26 cellular contexts compared by ENCODE assay signal in the genomic region with DNA sequence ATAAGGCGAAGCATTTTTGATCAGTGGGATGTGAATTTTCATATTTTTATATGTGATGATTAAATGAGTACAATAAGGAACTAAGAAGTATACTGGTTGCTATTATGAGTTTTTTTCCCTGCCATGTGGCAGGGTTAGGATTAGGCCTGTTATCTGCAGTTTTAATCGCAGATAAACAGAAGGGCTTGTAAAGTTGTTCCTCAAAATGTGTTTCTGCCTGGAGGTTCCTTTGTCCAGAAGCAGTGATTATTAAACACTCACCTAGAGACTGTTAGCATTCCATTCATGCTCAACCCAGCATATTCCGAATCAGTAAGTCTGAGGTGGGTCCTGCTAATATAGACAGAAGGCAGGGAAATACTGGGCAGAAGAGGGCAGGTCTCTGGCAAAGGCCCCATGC.
DNase-seq lines count a peak whose midpoint lies in the region; ATAC-seq and TF ChIP-seq lines count a peak whose summit lies in the region.
"Had no signal": no experiment of that assay in that cellular context is flagged by ENCODE, and none has a peak within 500 bp of the region (broad histone marks: within the 10 kb centered on the region; RNA-seq: fewer than 3 reads in every experiment).

No MANE protein-coding gene starts in this region.

- H3K36me3 ChIP-seq in WERI-Rb-1 = no peaks in the 10 kb centered on the region
- no peaks in the 10 kb centered on the region for H3K36me3 ChIP-seq in trophoblast cell (ENCODE audit: control insufficient read depth in 1 of 2, insufficient read depth in 2 of 2, low read length in 2 of 2)
- no peaks in the 10 kb centered on the region for H3K36me3 ChIP-seq in naive thymus-derived CD4-positive, alpha-beta T cell (ENCODE audit: control insufficient read depth in 2 of 3, insufficient read depth in 3 of 3, low read length in 3 of 3)
- H3K36me3 ChIP-seq: ascending aorta, BLaER1, cardiac muscle cell, left ventricle myocardium inferior, upper lobe of left lung had no signal

- H4K91ac ChIP-seq in trophoblast cell (ENCODE audit: low read depth, low read length) = peak overlapping the region; percentile 66

- intact Hi-C loops in naive thymus-derived CD4-positive, alpha-beta T cell (cut with micrococcal nuclease) = no loop called here

- H3K27ac ChIP-seq in WERI-Rb-1 (peak overlapping the region; percentile 12), trophoblast cell (ENCODE audit: low read depth, low read length) (peak overlapping the region; percentile 8)
- H3K27ac ChIP-seq in naive thymus-derived CD4-positive, alpha-beta T cell (ENCODE audit: low read depth, low read length) = no peak overlapping the region
- H3K27ac ChIP-seq: ascending aorta, BLaER1, cardiac muscle cell, left ventricle myocardium inferior, upper lobe of left lung had no signal

- no peak overlapping the region for H2AFZ ChIP-seq in trophoblast cell (ENCODE audit: insufficient read depth, low read length, poor library complexity)

- H3K36me3 Mint-ChIP-seq in naive thymus-derived CD4-positive, alpha-beta T cell = peaks cover 0 to 3% (median 0%) of the 10 kb centered on the region in 5 donors
- H3K36me3 Mint-ChIP-seq: naive B cell; stimulated activated naive B cell treated with anti-CD40 and anti-IgM and Interleukin-4, amounts not matched to agents 10 μg/mL and 1 μg/mL and 100 μg/mL, for 72 hours had no signal

- peak overlapping the region; percentile 44 for H3K18ac ChIP-seq in trophoblast cell (ENCODE audit: low read length)

- H3K79me2 ChIP-seq in trophoblast cell (ENCODE audit: control insufficient read depth, insufficient read depth, low read length, poor library complexity) = no peaks in the 10 kb centered on the region

- peak overlapping the region; percentile 85 for H2BK120ac ChIP-seq in trophoblast cell (ENCODE audit: insufficient read depth, low read length, poor library complexity)

- no peak overlapping the region for H4K12ac ChIP-seq in trophoblast cell (ENCODE audit: low read depth, low read length)

- H3K4me3 ChIP-seq in WERI-Rb-1 (ENCODE audit: low read depth, low read length) (no peak overlapping the region), trophoblast cell (ENCODE audit: low read depth, low read length) (no peak overlapping the region)
- H3K4me3 ChIP-seq in naive thymus-derived CD4-positive, alpha-beta T cell (ENCODE audit: low read length) = no peak overlapping the region
- H3K4me3 ChIP-seq: ascending aorta, BLaER1, cardiac muscle cell, left ventricle myocardium inferior, upper lobe of left lung had no signal

- POLR2A ChIA-PET in naive thymus-derived CD4-positive, alpha-beta T cell (lab: Charles Lee) = no interaction called here

- peaks cover 5 to 10% of the 10 kb centered on the region in 2 experiments for H3K4me1 ChIP-seq in trophoblast cell (ENCODE audit: control insufficient read depth in 1 of 2, insufficient read depth in 2 of 2, low read length in 2 of 2)
- no peaks in the 10 kb centered on the region for H3K4me1 ChIP-seq in naive thymus-derived CD4-positive, alpha-beta T cell (ENCODE audit: control insufficient read depth in 2 of 2, insufficient read depth in 2 of 2, low read length in 2 of 2)
- H3K4me1 ChIP-seq: ascending aorta, BLaER1, left ventricle myocardium inferior, upper lobe of left lung had no signal

- H3K23ac ChIP-seq in trophoblast cell (ENCODE audit: low read length) = no peak overlapping the region

- DNase-seq in HT-29 (ENCODE audit: low spot score) = peak; percentile 82
- peak; percentile 14 for DNase-seq in NCI-H82 (lab: John Stamatoyannopoulos, UW)
- no peak for DNase-seq in WERI-Rb-1
- no peak for DNase-seq in trophoblast cell
- DNase-seq in NCI-H1105 treated with DMSO at 0.1 percent for 48 hours (lab: John Stamatoyannopoulos, UW) = no peak
- DNase-seq in naive thymus-derived CD4-positive, alpha-beta T cell = no peak
- DNase-seq: activated CD4-positive, alpha-beta T cell treated with anti-CD3 and anti-CD28 coated beads, Interleukin-2, amount 50 U/mL, for 4 hours; activated CD8-positive, alpha-beta memory T cell treated with anti-CD3 and anti-CD28 coated beads, Interleukin-2, amount 10 ng/mL, durations not matched to agents 7 days and 5 days; activated T-cell treated with anti-CD3 and anti-CD28 coated beads, Interleukin-2, amount 50 U/mL, for 4 hours; DMS79; hypothalamus; left ventricle myocardium inferior; naive B cell; NCI-H1436; NCI-H226; occipital lobe; stimulated activated naive B cell treated with anti-CD40 and anti-IgM and Interleukin-4, amounts not matched to agents 10 μg/mL and 1 μg/mL and 100 μg/mL, for 72 hours; substantia nigra; upper lobe of left lung had no signal

- no CpG with 5 or more reads among the region's 3 CpGs for WGBS in trophoblast cell (ENCODE audit: extremely low coverage, insufficient coverage, insufficient read length)

- TF ChIP-seq CTCF in WERI-Rb-1 (IDR thresholded peaks at IDR 0.05; ENCODE audit: low read depth, low read length) = no peak

- H3K9me3 Mint-ChIP-seq in naive thymus-derived CD4-positive, alpha-beta T cell = peaks cover 0 to 1% (median 0%) of the 10 kb centered on the region in 11 donors
- H3K9me3 Mint-ChIP-seq: activated T-cell treated with anti-CD3 and anti-CD28 coated beads, Interleukin-2, amount 50 U/mL, for 4 hours; IgD-negative memory B cell; stimulated activated naive B cell treated with anti-CD40 and anti-IgM and Interleukin-4, amounts not matched to agents 10 μg/mL and 1 μg/mL and 100 μg/mL, for 72 hours had no signal

- no peaks in the 10 kb centered on the region for H3K27me3 Mint-ChIP-seq in naive thymus-derived CD4-positive, alpha-beta T cell
- H3K27me3 Mint-ChIP-seq: activated CD8-positive, alpha-beta memory T cell treated with anti-CD3 and anti-CD28 coated beads, Interleukin-2, amount 10 ng/mL, durations not matched to agents 7 days and 5 days had no signal

- peak overlapping the region; percentile 90 for H2BK12ac ChIP-seq in trophoblast cell (ENCODE audit: low read length)

- H3K9me3 ChIP-seq in WERI-Rb-1 (ENCODE audit: severe bottlenecking) (peaks cover 8% of the 10 kb centered on the region), trophoblast cell (ENCODE audit: insufficient read depth, low read depth, low read length) (no peaks in the 10 kb centered on the region)
- no peaks in the 10 kb centered on the region for H3K9me3 ChIP-seq in naive thymus-derived CD4-positive, alpha-beta T cell (ENCODE audit: control insufficient read depth in 2 of 3, low read length in 3 of 3)
- H3K9me3 ChIP-seq: ascending aorta, BLaER1, left ventricle myocardium inferior, upper lobe of left lung had no signal

- no peak overlapping the region for H3K4me3 Mint-ChIP-seq in naive thymus-derived CD4-positive, alpha-beta T cell
- H3K4me3 Mint-ChIP-seq: activated CD8-positive, alpha-beta memory T cell treated with anti-CD3 and anti-CD28 coated beads, Interleukin-2, amount 10 ng/mL, durations not matched to agents 7 days and 5 days; activated T-cell treated with anti-CD3 and anti-CD28 coated beads, Interleukin-2, amount 50 U/mL, for 4 hours; IgD-negative memory B cell; naive B cell; stimulated activated naive B cell treated with anti-CD40 and anti-IgM and Interleukin-4, amounts not matched to agents 10 μg/mL and 1 μg/mL and 100 μg/mL, for 72 hours had no signal

- no peaks in the 10 kb centered on the region for H3K27me3 ChIP-seq in WERI-Rb-1 (ENCODE audit: insufficient read depth, low read depth, severe bottlenecking)
- no peaks in the 10 kb centered on the region for H3K27me3 ChIP-seq in trophoblast cell (ENCODE audit: insufficient read depth, low read length)
- H3K27me3 ChIP-seq in naive thymus-derived CD4-positive, alpha-beta T cell (ENCODE audit: control insufficient read depth in 2 of 2, insufficient read depth in 2 of 2, low read length in 2 of 2) = no peaks in the 10 kb centered on the region
- H3K27me3 ChIP-seq: ascending aorta, BLaER1, cardiac muscle cell, upper lobe of left lung had no signal

- H3K14ac ChIP-seq in trophoblast cell (ENCODE audit: low read length) = no peak overlapping the region

- peaks cover 6% of the 10 kb centered on the region for H3K79me1 ChIP-seq in trophoblast cell (ENCODE audit: low read length)

- CTCF ChIA-PET in naive thymus-derived CD4-positive, alpha-beta T cell (lab: Charles Lee) = no interaction called here

- H3K9ac ChIP-seq in trophoblast cell (ENCODE audit: low read length) = no peak overlapping the region
- H3K9ac ChIP-seq: BLaER1 had no signal

- ATAC-seq in naive thymus-derived CD4-positive, alpha-beta T cell = no peak
- ATAC-seq in GM18520 (IDR thresholded peaks at IDR 0.05; ENCODE audit: unreplicated experiment) = no peak
- ATAC-seq in GM21529 (IDR thresholded peaks at IDR 0.05; ENCODE audit: unreplicated experiment) = no peak
- ATAC-seq: activated CD4-positive, CD25-positive, alpha-beta regulatory T cell treated with anti-CD3 and anti-CD28 coated beads, Interleukin-2, amount 50 U/mL, for 24 hours; activated CD8-positive, alpha-beta memory T cell treated with anti-CD3 and anti-CD28 coated beads, Interleukin-2, amount 10 ng/mL, durations not matched to agents 7 days and 5 days; activated T-cell treated with anti-CD3 and anti-CD28 coated beads, Interleukin-2, amount 50 U/mL, for 4 hours; stimulated activated naive B cell treated with anti-CD40 and anti-IgM and Interleukin-4, amounts not matched to agents 10 μg/mL and 1 μg/mL and 100 μg/mL, for 72 hours had no signal

- H3K27ac Mint-ChIP-seq in naive thymus-derived CD4-positive, alpha-beta T cell = no peak overlapping the region
- H3K27ac Mint-ChIP-seq: activated CD8-positive, alpha-beta memory T cell treated with anti-CD3 and anti-CD28 coated beads, Interleukin-2, amount 10 ng/mL, durations not matched to agents 7 days and 5 days; IgD-negative memory B cell; naive B cell; stimulated activated naive B cell treated with anti-CD40 and anti-IgM and Interleukin-4, amounts not matched to agents 10 μg/mL and 1 μg/mL and 100 μg/mL, for 72 hours had no signal

- no peak overlapping the region for H4K8ac ChIP-seq in trophoblast cell (ENCODE audit: low read depth, low read length)

- H3K4ac ChIP-seq in trophoblast cell (ENCODE audit: low read depth, low read length) = no peak overlapping the region

- H2BK5ac ChIP-seq in trophoblast cell (ENCODE audit: low read depth, low read length, poor library complexity) = peak overlapping the region; percentile 51

- H2AK5ac ChIP-seq in trophoblast cell (ENCODE audit: low read length) = peak overlapping the region; percentile 12

- H3K4me2 ChIP-seq in trophoblast cell (ENCODE audit: low read length) = no peak overlapping the region
- H3K4me2 ChIP-seq: BLaER1 had no signal

- peaks cover 0 to 10% (median 5%) of the 10 kb centered on the region in 7 donors for H3K4me1 Mint-ChIP-seq in naive thymus-derived CD4-positive, alpha-beta T cell

Comparison
In these comparisons a context has a peak if more than half of its experiments do, and no peak if none do; other contexts are left out.
1. DNase-seq: peak in HT-29 (single experiment) and NCI-H82 (single experiment); none in WERI-Rb-1 (single experiment), trophoblast cell (0 of 2), NCI-H1105 treated with DMSO at 0.1 percent for 48 hours (single experiment) and naive thymus-derived CD4-positive, alpha-beta T cell (0 of 9).